ENCODE assay signal across 9 cellular contexts in genomic region chr14:67881225-67881624, GRCh38.
DNase-seq lines count a peak whose midpoint lies in the region; ATAC-seq and TF ChIP-seq lines count a peak whose summit lies in the region.
"Had no signal": no experiment of that assay in that cellular context is flagged by ENCODE, and none has a peak within 500 bp of the region (broad histone marks: within the 10 kb centered on the region; RNA-seq: fewer than 3 reads in every experiment).

No MANE protein-coding gene starts in this region.

- no peaks in the 10 kb centered on the region for H3K4me1 ChIP-seq in GM23248 (ENCODE audit: insufficient read depth)

- DNase-seq in GM12865 (ENCODE audit: low read depth) (peak; percentile 78), NCI-H524 (lab: John Stamatoyannopoulos, UW) (peak; percentile 61 to 82), occipital lobe (lab: John Stamatoyannopoulos, UW) (no peak), GM23248 (no peak), HuH-7 (ENCODE audit: low spot score) (no peak)
- DNase-seq in stimulated activated CD4-positive, alpha-beta T cell treated with anti-CD3 and anti-CD28 coated beads, Interleukin-2, amount 100 ng/mL, for 48 hours: no peak
- DNase-seq: small intestine had no signal

- TF ChIP-seq CTCF in GM12865 (IDR thresholded peaks at IDR 0.05; ENCODE audit: insufficient read depth, low read depth, low read length, missing control alignments): no peak

- H3K79me2 ChIP-seq in GM23248 (ENCODE audit: insufficient read depth): no peaks in the 10 kb centered on the region

- H3K36me3 ChIP-seq in GM23248 (ENCODE audit: low read depth): no peaks in the 10 kb centered on the region

- 93 to 98% methylated on average over 2 of the region's 2 CpGs for WGBS in GM23248 (ENCODE audit: low coverage in 1 of 2, low lambda C conversion rate in 2 of 2, missing lambda C conversion rate in 2 of 2), 2 experiments

- H3F3A ChIP-seq in GM23248 (ENCODE audit: insufficient read depth): no peaks in the 10 kb centered on the region

- no peaks in the 10 kb centered on the region for H3K27me3 ChIP-seq in GM23248 (replicated peaks; ENCODE audit: insufficient read depth)

- H3K9ac ChIP-seq in GM23248: no peak overlapping the region

- H3K9me2 ChIP-seq in GM23248 (ENCODE audit: insufficient read depth): no peaks in the 10 kb centered on the region

- H3K4me3 ChIP-seq in GM12865 (ENCODE audit: low read depth, low read length) (no peak overlapping the region), GM23248 (no peak overlapping the region)

- no peak overlapping the region for H2AFZ ChIP-seq in GM23248

- no peaks in the 10 kb centered on the region for H4K20me1 ChIP-seq in GM23248 (ENCODE audit: insufficient read depth)

- no peak overlapping the region for H3K27ac ChIP-seq in GM23248

- no peak overlapping the region for H3K4me2 ChIP-seq in GM23248 (ENCODE audit: unreplicated experiment)

- ATAC-seq in GM19324 (IDR thresholded peaks at IDR 0.05; ENCODE audit: low FRiP score, unreplicated experiment): peak; percentile 91
- ATAC-seq in HG02943 (IDR thresholded peaks at IDR 0.05; ENCODE audit: low read depth, unreplicated experiment): peak; percentile 96

- no peaks in the 10 kb centered on the region for H3K9me3 ChIP-seq in GM23248 (ENCODE audit: low read depth)

- in situ Hi-C loops in GM23248 (cut with MboI): no loop called here

Comparison
In these comparisons a context has a peak if more than half of its experiments do, and no peak if none do; other contexts are left out.
1. DNase-seq: peak in GM12865 (single experiment) and NCI-H524 (2 of 2); none in occipital lobe (single experiment), GM23248 (single experiment), stimulated activated CD4-positive, alpha-beta T cell treated with anti-CD3 and anti-CD28 coated beads, Interleukin-2, amount 100 ng/mL, for 48 hours (0 of 2) and HuH-7 (single experiment).